ENCODE assay signal across 1 cellular context in the genomic region with DNA sequence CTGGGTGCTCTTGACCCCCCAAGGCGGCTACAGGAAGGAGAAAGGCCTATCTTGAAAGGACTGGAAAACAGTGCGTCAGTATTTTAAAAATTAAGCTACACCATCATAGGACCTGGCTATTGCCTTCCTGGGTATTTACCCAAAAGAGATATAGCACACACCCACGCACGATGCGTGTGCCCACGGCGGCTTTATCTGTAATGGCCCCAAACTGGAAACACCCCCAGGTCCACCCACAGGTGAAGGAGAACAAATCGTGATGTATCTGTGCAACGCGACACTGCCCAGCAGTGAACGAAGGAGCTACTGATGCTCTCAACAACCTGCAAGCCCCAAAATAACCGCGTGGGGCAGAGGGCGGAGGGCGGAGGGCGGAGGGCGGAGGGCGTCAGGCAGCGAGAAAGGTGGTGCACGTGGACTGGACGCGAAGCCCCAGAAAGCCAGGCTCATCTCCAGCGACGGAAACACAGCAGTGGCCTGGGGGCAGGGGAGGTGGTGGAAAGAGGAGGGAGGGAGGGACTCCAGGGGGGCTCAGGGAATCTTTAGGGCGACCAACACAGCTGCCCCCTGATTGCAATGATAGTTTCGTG.
TF ChIP-seq lines count a peak whose summit lies in the region.

No MANE protein-coding gene starts in this region.

TF ChIP-seq in K562, 482 proteins besides CTCF, POLR2A, EP300 and RAD21 (continued from another document):
- 0 out of 2 replicates have a peak, but pooled peaks have one; percentile 1 for TF ChIP-seq ZNF407 (IDR thresholded peaks at IDR 0.05; ENCODE audit: low read depth)
- no peak for TF ChIP-seq TOE1 (IDR thresholded peaks at IDR 0.05; ENCODE audit: borderline replicate concordance)
- no peak for TF ChIP-seq TOE1 (CRISPR knock-in tag; IDR thresholded peaks at IDR 0.05; ENCODE audit: borderline replicate concordance, low read depth)
- no peak for TF ChIP-seq SOX6 (IDR thresholded peaks at IDR 0.05)
- TF ChIP-seq ZNF408 (CRISPR knock-in tag; IDR thresholded peaks at IDR 0.05; ENCODE audit: low read depth), result no peak
- peak; percentile 89 for TF ChIP-seq NR2C1 (IDR thresholded peaks at IDR 0.05)
- peak; percentile 82 for TF ChIP-seq NR2C1 (tag; IDR thresholded peaks at IDR 0.05)
- TF ChIP-seq ADNP (tag; IDR thresholded peaks at IDR 0.05), result no peak
- TF ChIP-seq ZNF766 (CRISPR knock-in tag; conservative IDR thresholded peaks at IDR 0.05), result no peak
- TF ChIP-seq ZNF507 (tag; conservative IDR thresholded peaks at IDR 0.05), result no peak
- no peak for TF ChIP-seq ZBED1 (IDR thresholded peaks at IDR 0.05)
- no peak for TF ChIP-seq ZNF282 (CRISPR knock-in tag; IDR thresholded peaks at IDR 0.05)
- TF ChIP-seq, protein P1, sequence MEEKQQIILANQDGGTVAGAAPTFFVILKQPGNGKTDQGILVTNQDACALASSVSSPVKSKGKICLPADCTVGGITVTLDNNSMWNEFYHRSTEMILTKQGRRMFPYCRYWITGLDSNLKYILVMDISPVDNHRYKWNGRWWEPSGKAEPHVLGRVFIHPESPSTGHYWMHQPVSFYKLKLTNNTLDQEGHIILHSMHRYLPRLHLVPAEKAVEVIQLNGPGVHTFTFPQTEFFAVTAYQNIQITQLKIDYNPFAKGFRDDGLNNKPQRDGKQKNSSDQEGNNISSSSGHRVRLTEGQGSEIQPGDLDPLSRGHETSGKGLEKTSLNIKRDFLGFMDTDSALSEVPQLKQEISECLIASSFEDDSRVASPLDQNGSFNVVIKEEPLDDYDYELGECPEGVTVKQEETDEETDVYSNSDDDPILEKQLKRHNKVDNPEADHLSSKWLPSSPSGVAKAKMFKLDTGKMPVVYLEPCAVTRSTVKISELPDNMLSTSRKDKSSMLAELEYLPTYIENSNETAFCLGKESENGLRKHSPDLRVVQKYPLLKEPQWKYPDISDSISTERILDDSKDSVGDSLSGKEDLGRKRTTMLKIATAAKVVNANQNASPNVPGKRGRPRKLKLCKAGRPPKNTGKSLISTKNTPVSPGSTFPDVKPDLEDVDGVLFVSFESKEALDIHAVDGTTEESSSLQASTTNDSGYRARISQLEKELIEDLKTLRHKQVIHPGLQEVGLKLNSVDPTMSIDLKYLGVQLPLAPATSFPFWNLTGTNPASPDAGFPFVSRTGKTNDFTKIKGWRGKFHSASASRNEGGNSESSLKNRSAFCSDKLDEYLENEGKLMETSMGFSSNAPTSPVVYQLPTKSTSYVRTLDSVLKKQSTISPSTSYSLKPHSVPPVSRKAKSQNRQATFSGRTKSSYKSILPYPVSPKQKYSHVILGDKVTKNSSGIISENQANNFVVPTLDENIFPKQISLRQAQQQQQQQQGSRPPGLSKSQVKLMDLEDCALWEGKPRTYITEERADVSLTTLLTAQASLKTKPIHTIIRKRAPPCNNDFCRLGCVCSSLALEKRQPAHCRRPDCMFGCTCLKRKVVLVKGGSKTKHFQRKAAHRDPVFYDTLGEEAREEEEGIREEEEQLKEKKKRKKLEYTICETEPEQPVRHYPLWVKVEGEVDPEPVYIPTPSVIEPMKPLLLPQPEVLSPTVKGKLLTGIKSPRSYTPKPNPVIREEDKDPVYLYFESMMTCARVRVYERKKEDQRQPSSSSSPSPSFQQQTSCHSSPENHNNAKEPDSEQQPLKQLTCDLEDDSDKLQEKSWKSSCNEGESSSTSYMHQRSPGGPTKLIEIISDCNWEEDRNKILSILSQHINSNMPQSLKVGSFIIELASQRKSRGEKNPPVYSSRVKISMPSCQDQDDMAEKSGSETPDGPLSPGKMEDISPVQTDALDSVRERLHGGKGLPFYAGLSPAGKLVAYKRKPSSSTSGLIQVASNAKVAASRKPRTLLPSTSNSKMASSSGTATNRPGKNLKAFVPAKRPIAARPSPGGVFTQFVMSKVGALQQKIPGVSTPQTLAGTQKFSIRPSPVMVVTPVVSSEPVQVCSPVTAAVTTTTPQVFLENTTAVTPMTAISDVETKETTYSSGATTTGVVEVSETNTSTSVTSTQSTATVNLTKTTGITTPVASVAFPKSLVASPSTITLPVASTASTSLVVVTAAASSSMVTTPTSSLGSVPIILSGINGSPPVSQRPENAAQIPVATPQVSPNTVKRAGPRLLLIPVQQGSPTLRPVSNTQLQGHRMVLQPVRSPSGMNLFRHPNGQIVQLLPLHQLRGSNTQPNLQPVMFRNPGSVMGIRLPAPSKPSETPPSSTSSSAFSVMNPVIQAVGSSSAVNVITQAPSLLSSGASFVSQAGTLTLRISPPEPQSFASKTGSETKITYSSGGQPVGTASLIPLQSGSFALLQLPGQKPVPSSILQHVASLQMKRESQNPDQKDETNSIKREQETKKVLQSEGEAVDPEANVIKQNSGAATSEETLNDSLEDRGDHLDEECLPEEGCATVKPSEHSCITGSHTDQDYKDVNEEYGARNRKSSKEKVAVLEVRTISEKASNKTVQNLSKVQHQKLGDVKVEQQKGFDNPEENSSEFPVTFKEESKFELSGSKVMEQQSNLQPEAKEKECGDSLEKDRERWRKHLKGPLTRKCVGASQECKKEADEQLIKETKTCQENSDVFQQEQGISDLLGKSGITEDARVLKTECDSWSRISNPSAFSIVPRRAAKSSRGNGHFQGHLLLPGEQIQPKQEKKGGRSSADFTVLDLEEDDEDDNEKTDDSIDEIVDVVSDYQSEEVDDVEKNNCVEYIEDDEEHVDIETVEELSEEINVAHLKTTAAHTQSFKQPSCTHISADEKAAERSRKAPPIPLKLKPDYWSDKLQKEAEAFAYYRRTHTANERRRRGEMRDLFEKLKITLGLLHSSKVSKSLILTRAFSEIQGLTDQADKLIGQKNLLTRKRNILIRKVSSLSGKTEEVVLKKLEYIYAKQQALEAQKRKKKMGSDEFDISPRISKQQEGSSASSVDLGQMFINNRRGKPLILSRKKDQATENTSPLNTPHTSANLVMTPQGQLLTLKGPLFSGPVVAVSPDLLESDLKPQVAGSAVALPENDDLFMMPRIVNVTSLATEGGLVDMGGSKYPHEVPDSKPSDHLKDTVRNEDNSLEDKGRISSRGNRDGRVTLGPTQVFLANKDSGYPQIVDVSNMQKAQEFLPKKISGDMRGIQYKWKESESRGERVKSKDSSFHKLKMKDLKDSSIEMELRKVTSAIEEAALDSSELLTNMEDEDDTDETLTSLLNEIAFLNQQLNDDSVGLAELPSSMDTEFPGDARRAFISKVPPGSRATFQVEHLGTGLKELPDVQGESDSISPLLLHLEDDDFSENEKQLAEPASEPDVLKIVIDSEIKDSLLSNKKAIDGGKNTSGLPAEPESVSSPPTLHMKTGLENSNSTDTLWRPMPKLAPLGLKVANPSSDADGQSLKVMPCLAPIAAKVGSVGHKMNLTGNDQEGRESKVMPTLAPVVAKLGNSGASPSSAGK (IDR thresholded peaks at IDR 0.05), result peak; percentile 39; the same call in 1 of the 2 replicates
- TF ChIP-seq PHF8 (IDR thresholded peaks at IDR 0.05; ENCODE audit: borderline replicate concordance, low read length), result no peak
- TF ChIP-seq ZNF830 (CRISPR knock-in tag; IDR thresholded peaks at IDR 0.05), result no peak
- no peak for TF ChIP-seq GABPB2 (CRISPR knock-in tag; conservative IDR thresholded peaks at IDR 0.05)
- no peak for TF ChIP-seq NR4A1 (CRISPR knock-in tag; IDR thresholded peaks at IDR 0.05)
- TF ChIP-seq NR4A1 (tag; IDR thresholded peaks at IDR 0.05), result no peak
- no peak for TF ChIP-seq ZNF318 (IDR thresholded peaks at IDR 0.05; ENCODE audit: borderline replicate concordance in 1 of 2, low read depth in 1 of 2)
- TF ChIP-seq NR2C2 (CRISPR knock-in tag; IDR thresholded peaks at IDR 0.05), result no peak; the same call in 1 of the 2 replicates
- peak; percentile 87 for TF ChIP-seq NR2C2 (tag; IDR thresholded peaks at IDR 0.05)
